ENCODE assay signal across 26 cellular contexts in genomic region chr5:109566361-109566760, GRCh38.
"Had no signal": no experiment of that assay in that cellular context is flagged by ENCODE, and none has a peak within 500 bp of the region (broad histone marks: within the 10 kb centered on the region; RNA-seq: fewer than 3 reads in every experiment).

No MANE protein-coding gene starts in this region.

- H2AFZ ChIP-seq: neural progenitor cell, parathyroid adenoma had no signal

- H3K9me3 ChIP-seq: colonic mucosa, esophagus squamous epithelium, left lung, right atrium auricular region, suprapubic skin, vagina had no signal

- H3K79me2 ChIP-seq: parathyroid adenoma had no signal

- H3K36me3 ChIP-seq: colonic mucosa, esophagus squamous epithelium, left lung, neural progenitor cell, right atrium auricular region, suprapubic skin, vagina had no signal

- H3K4me1 ChIP-seq: colonic mucosa, esophagus squamous epithelium, left lung, neural progenitor cell, parathyroid adenoma, right atrium auricular region, suprapubic skin, vagina had no signal

- FAIRE-seq: frontal cortex had no signal

- H3K27ac ChIP-seq: colonic mucosa, esophagus squamous epithelium, left lung, neural progenitor cell, parathyroid adenoma, right atrium auricular region, suprapubic skin, vagina had no signal

- H3K9ac ChIP-seq: neural progenitor cell, parathyroid adenoma had no signal

- H3K4me2 ChIP-seq: neural progenitor cell had no signal

- H3K4me3 ChIP-seq: colonic mucosa, esophagus squamous epithelium, left lung, neural progenitor cell, right atrium auricular region, smooth muscle cell, suprapubic skin, vagina had no signal

- H3K27me3 ChIP-seq: colonic mucosa, esophagus squamous epithelium, left lung, neural progenitor cell, right atrium auricular region, suprapubic skin, vagina had no signal

- DNase-seq: colonic mucosa; effector CD8-positive, alpha-beta T cell; endodermal cell; erythroblast; esophagus squamous epithelium; head of caudate nucleus; left cardiac atrium; left lung; mesendoderm; midbrain; naive thymus-derived CD4-positive, alpha-beta T cell; stimulated activated CD4-positive, alpha-beta T cell treated with anti-CD3 and anti-CD28 coated beads, Interleukin-12 subunit alpha, Interleukin-12 subunit beta, amount 100 ng/mL, for 4 hours; stimulated activated CD4-positive, alpha-beta T cell treated with anti-CD3 and anti-CD28 coated beads, Interleukin-1b, Interleukin-23, amount 100 ng/mL, for 48 hours; stimulated activated CD4-positive, alpha-beta T cell treated with anti-CD3 and anti-CD28 coated beads, Interleukin-4, amount 100 ng/mL, for 1 hour; stimulated activated CD8-positive, alpha-beta memory T cell treated with anti-CD3 and anti-CD28 coated beads, Interleukin-4, amount 100 ng/mL, for 48 hours; stimulated activated naive CD4-positive, alpha-beta T cell; stimulated activated naive CD8-positive, alpha-beta T cell treated with anti-CD3 and anti-CD28 coated beads, Interleukin-15, amount 100 ng/mL, for 72 hours; trophoblast cell had no signal

- ATAC-seq: left cardiac atrium; left lung; naive thymus-derived CD4-positive, alpha-beta T cell; sciatic nerve; stimulated activated naive CD8-positive, alpha-beta T cell treated with anti-CD3 and anti-CD28 coated beads, Interleukin-15, amount 100 ng/mL, for 72 hours had no signal
